27 cellular contexts compared by ENCODE assay signal in genomic region chr7:98364220-98364619, GRCh38.
"Had no signal": no experiment of that assay in that cellular context is flagged by ENCODE, and none has a peak within 500 bp of the region (broad histone marks: within the 10 kb centered on the region; RNA-seq: fewer than 3 reads in every experiment).

No MANE protein-coding gene starts in this region.

- H3K4me3 Mint-ChIP-seq: activated CD4-positive, alpha-beta T cell treated with anti-CD3 and anti-CD28 coated beads, Interleukin-2, amount 10 ng/mL, durations not matched to agents 24 days and 14 days; activated CD8-positive, alpha-beta T cell treated with anti-CD3 and anti-CD28 coated beads for 36 hours; activated naive CD4-positive, alpha-beta T cell treated with anti-CD3 and anti-CD28 coated beads for 36 hours; activated naive CD8-positive, alpha-beta T cell; activated naive CD8-positive, alpha-beta T cell treated with anti-CD3 and anti-CD28 coated beads, Interleukin-2, amount 50 U/mL, for 24 hours; activated T-cell treated with anti-CD3 and anti-CD28 coated beads, Interleukin-2, amount 50 U/mL, for 24 hours; brain had no signal

- H3K27me3 Mint-ChIP-seq: activated CD4-positive, alpha-beta T cell treated with anti-CD3 and anti-CD28 coated beads, Interleukin-2, amount 10 ng/mL, durations not matched to agents 24 days and 14 days; activated CD8-positive, alpha-beta T cell treated with anti-CD3 and anti-CD28 coated beads for 36 hours; activated T-cell treated with anti-CD3 and anti-CD28 coated beads, Interleukin-2, amount 50 U/mL, for 24 hours had no signal

- ATAC-seq: activated CD8-positive, alpha-beta T cell treated with anti-CD3 and anti-CD28 coated beads for 36 hours; activated naive CD8-positive, alpha-beta T cell treated with anti-CD3 and anti-CD28 coated beads, Interleukin-2, amount 50 U/mL, for 24 hours; PC-3 had no signal

- H3K27ac ChIP-seq: KMS-11, WERI-Rb-1 had no signal

- H3K9me3 Mint-ChIP-seq: activated CD4-positive, alpha-beta T cell treated with anti-CD3 and anti-CD28 coated beads, Interleukin-2, amount 10 ng/mL, durations not matched to agents 24 days and 14 days; activated CD8-positive, alpha-beta T cell treated with anti-CD3 and anti-CD28 coated beads for 36 hours; activated naive CD4-positive, alpha-beta T cell treated with anti-CD3 and anti-CD28 coated beads for 36 hours; activated naive CD8-positive, alpha-beta T cell treated with anti-CD3 and anti-CD28 coated beads, Interleukin-2, amount 50 U/mL, for 24 hours; activated T-cell treated with anti-CD3 and anti-CD28 coated beads, Interleukin-2, amount 50 U/mL, for 24 hours; activated T-helper 2 cell treated with anti-CD3 and anti-CD28 coated beads, Interferon-gamma antibody, Interleukin-2, Interleukin-4, amounts not matched to agents 10 μg/mL and 5 μg/mL and 100 μg/mL, durations not matched to agents 14 hours and 24 hours and 36 hours; brain had no signal

- H3K4me1 Mint-ChIP-seq: activated CD4-positive, alpha-beta T cell treated with anti-CD3 and anti-CD28 coated beads, Interleukin-2, amount 10 ng/mL, durations not matched to agents 24 days and 14 days; activated naive CD8-positive, alpha-beta T cell treated with anti-CD3 and anti-CD28 coated beads, Interleukin-2, amount 50 U/mL, for 24 hours; brain had no signal

- H3K36me3 Mint-ChIP-seq: activated naive CD8-positive, alpha-beta T cell; brain had no signal

- H3K4me2 ChIP-seq: KMS-11 had no signal

- H3K9ac ChIP-seq: KMS-11 had no signal

- H3K27ac Mint-ChIP-seq: activated CD4-positive, alpha-beta T cell treated with anti-CD3 and anti-CD28 coated beads, Interleukin-2, amount 10 ng/mL, durations not matched to agents 24 days and 14 days; activated CD8-positive, alpha-beta T cell treated with anti-CD3 and anti-CD28 coated beads for 36 hours; activated naive CD4-positive, alpha-beta T cell treated with anti-CD3 and anti-CD28 coated beads for 36 hours; activated naive CD8-positive, alpha-beta T cell; activated naive CD8-positive, alpha-beta T cell treated with anti-CD3 and anti-CD28 coated beads, Interleukin-2, amount 50 U/mL, for 24 hours; activated T-cell treated with anti-CD3 and anti-CD28 coated beads, Interleukin-2, amount 50 U/mL, for 24 hours; activated T-helper 2 cell treated with anti-CD3 and anti-CD28 coated beads, Interferon-gamma antibody, Interleukin-2, Interleukin-4, amounts not matched to agents 10 μg/mL and 5 μg/mL and 100 μg/mL, durations not matched to agents 14 hours and 24 hours and 36 hours; brain had no signal

- DNase-seq: activated CD4-positive, alpha-beta T cell treated with anti-CD3 and anti-CD28 coated beads, Interleukin-2, amount 10 ng/mL, durations not matched to agents 24 days and 14 days; activated CD4-positive, alpha-beta T cell treated with anti-CD3 and anti-CD28 coated beads, Interleukin-2, amount 50 U/mL, for 4 hours; activated CD8-positive, alpha-beta T cell treated with anti-CD3 and anti-CD28 coated beads for 36 hours; activated gamma-delta T cell treated with Interleukin-2 at 50 U/mL for 16 hours; activated naive CD4-positive, alpha-beta T cell treated with anti-CD3 and anti-CD28 coated beads for 36 hours; activated naive CD8-positive, alpha-beta T cell treated with anti-CD3 and anti-CD28 coated beads, Interleukin-2, amount 50 U/mL, for 24 hours; activated T-cell treated with anti-CD3 and anti-CD28 coated beads, Interleukin-2, amount 50 U/mL, for 24 hours; anterior cingulate cortex; caudate nucleus; MM.1S; MV-4-11; NCI-H1092; NCI-H1436 treated with DMSO at 0.1 percent for 48 hours; NCI-H1694 treated with DMSO at 0.1 percent for 48 hours; NCI-H2029; NCI-H345; NCI-H524 treated with DMSO at 0.1 percent for 48 hours; PC-3; Right ventricle myocardium superior; SW 1271; T-helper 1 cell; T1000; WERI-Rb-1 had no signal
